Comparison of ENCODE assay signal across 16 cellular contexts in the genomic region with DNA sequence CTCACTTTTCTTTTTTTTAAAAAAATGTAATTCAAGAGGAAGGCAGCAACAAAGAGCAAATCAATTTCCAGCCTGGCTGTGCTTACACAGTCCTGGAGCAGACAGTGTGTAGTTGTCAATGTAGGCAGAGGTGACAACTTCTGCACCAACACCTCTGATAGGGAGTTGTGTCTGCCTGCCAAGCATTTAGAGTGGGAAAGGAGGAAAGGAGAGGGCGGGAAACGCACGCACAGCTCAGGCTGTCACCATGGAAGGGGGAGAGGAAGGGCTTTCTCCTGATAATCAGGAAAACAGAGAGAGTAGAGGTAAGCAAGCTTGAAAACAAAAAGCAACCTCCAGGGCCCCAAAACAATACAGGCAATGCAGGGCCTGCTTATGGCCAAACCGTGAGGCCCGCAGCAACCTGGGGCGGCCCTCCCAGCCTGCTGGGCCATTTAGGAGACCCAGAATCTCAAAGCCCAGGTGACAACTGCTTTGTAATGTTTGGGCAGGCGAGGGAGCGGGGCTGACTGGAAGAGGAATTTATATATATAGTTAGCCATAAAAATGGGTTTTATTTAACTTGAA. TPM values are rescaled to one million over a fixed set of nuclear protein-coding genes. Genes with fewer than 3 reads are reported as not detected.
DNase-seq lines count a peak whose midpoint lies in the region; ATAC-seq and TF ChIP-seq lines count a peak whose summit lies in the region.
"Had no signal": no experiment of that assay in that cellular context is flagged by ENCODE, and none has a peak within 500 bp of the region (broad histone marks: within the 10 kb centered on the region; RNA-seq: fewer than 3 reads in every experiment).

No MANE protein-coding gene starts in this region.

- peaks cover 39% of the 10 kb centered on the region in 2 experiments for H3K4me1 Mint-ChIP-seq in H9
- peaks cover 27% of the 10 kb centered on the region for H3K4me1 Mint-ChIP-seq in brain
- peaks cover 5% of the 10 kb centered on the region for H3K4me1 Mint-ChIP-seq in progenitor cell of endocrine pancreas (ENCODE audit: low read depth)

- no peak overlapping the region for H2BK12ac ChIP-seq in H9 (ENCODE audit: insufficient read length, low read depth, low read length)
- H2BK12ac ChIP-seq in trophoblast cell (ENCODE audit: low read length), result no peak overlapping the region

- WGBS in H9 (ENCODE audit: extremely low coverage, insufficient read length, low lambda C conversion rate), result no CpG with 5 or more reads among the region's 8 CpGs
- no CpG with 5 or more reads among the region's 8 CpGs for WGBS in trophoblast cell (ENCODE audit: extremely low coverage, insufficient coverage, insufficient read length)

- H4K8ac ChIP-seq in H9 (replicated peaks; ENCODE audit: insufficient read length, low read depth, low read length) (no peak overlapping the region), trophoblast cell (ENCODE audit: low read depth, low read length) (no peak overlapping the region)

- TF ChIP-seq CTCF in H9 (conservative IDR thresholded peaks at IDR 0.05) (no peak), brain (conservative IDR thresholded peaks at IDR 0.05) (no peak), progenitor cell of endocrine pancreas (IDR thresholded peaks at IDR 0.05; ENCODE audit: unreplicated experiment) (no peak)

- no peak overlapping the region for H2BK20ac ChIP-seq in H9 (ENCODE audit: low read depth, low read length, poor library complexity, severe bottlenecking)

- H3K79me2 ChIP-seq in H9 (ENCODE audit: insufficient read depth, low read length), result no peaks in the 10 kb centered on the region
- H3K79me2 ChIP-seq in trophoblast cell (ENCODE audit: control insufficient read depth, insufficient read depth, low read length, poor library complexity), result no peaks in the 10 kb centered on the region

- no peak overlapping the region; the same call in 1 of the 2 replicates for H3K14ac ChIP-seq in H9 (ENCODE audit: insufficient read depth, low read length)
- no peak overlapping the region for H3K14ac ChIP-seq in trophoblast cell (ENCODE audit: low read length)

- no peak overlapping the region for H3T11ph ChIP-seq in H9 (ENCODE audit: low read length)

- H3K36me3 Mint-ChIP-seq in H9 (ENCODE audit: insufficient read depth in 1 of 3, low read depth in 3 of 3) (no peaks in the 10 kb centered on the region), brain (no peaks in the 10 kb centered on the region), progenitor cell of endocrine pancreas (ENCODE audit: insufficient read depth) (no peaks in the 10 kb centered on the region)

- no peak overlapping the region for H2BK15ac ChIP-seq in H9 (ENCODE audit: low read depth, low read length)

- H2BK120ac ChIP-seq in H9 (ENCODE audit: low read depth, low read length, poor library complexity, severe bottlenecking), result no peak overlapping the region
- H2BK120ac ChIP-seq in trophoblast cell (ENCODE audit: insufficient read depth, low read length, poor library complexity), result no peak overlapping the region

- no peak overlapping the region for H2AK5ac ChIP-seq in H9 (ENCODE audit: insufficient read length, low read length)
- H2AK5ac ChIP-seq in trophoblast cell (ENCODE audit: low read length), result no peak overlapping the region

- ATAC-seq in HG03175 (IDR thresholded peaks at IDR 0.05; ENCODE audit: unreplicated experiment) (no peak), HG03565 (IDR thresholded peaks at IDR 0.05; ENCODE audit: unreplicated experiment) (no peak)
- ATAC-seq: Panc1; SK-N-SH treated with all-trans-retinoic acid at 6 μM for 48 hours; stimulated activated naive CD8-positive, alpha-beta T cell treated with anti-CD3 and anti-CD28 coated beads, Interleukin-15, amount 100 ng/mL, for 72 hours had no signal

- no peaks in the 10 kb centered on the region for H3K9me3 ChIP-seq in H9 (ENCODE audit: control insufficient read depth, low read depth, low read length)
- no peaks in the 10 kb centered on the region for H3K9me3 ChIP-seq in iPS-20b (ENCODE audit: insufficient read depth, low read depth, low read length)
- H3K9me3 ChIP-seq in trophoblast cell (ENCODE audit: insufficient read depth, low read depth, low read length), result no peaks in the 10 kb centered on the region
- H3K9me3 ChIP-seq: upper lobe of left lung had no signal

- H3K27ac ChIP-seq in H9 (ENCODE audit: insufficient read length, low read depth, low read length), result no peak overlapping the region
- no peak overlapping the region for H3K27ac ChIP-seq in iPS-20b (ENCODE audit: low read length)
- no peak overlapping the region for H3K27ac ChIP-seq in trophoblast cell (ENCODE audit: low read depth, low read length)
- H3K27ac ChIP-seq: brain microvascular endothelial cell, GM23248 had no signal

- H3K27ac Mint-ChIP-seq in H9 (peak overlapping the region; percentile 4 to 98 (median 68); a peak in 4 of 7 replicates), brain (peak overlapping the region in 4 of 5 experiments; percentile 22 to 91 (median 46)), progenitor cell of endocrine pancreas (peak overlapping the region; percentile 79)
- H3K27ac Mint-ChIP-seq: dendritic cell treated with granulocyte-macrophage colony-stimulating factor and Interleukin-4, amounts not matched to agents 40 ng/mL and 50 ng/mL, for 4 days; stimulated activated naive CD8-positive, alpha-beta T cell treated with anti-CD3 and anti-CD28 coated beads, Interleukin-15, amount 100 ng/mL, for 72 hours had no signal

- H3K4me3 ChIP-seq in iPS-20b (ENCODE audit: low read length), result no peak overlapping the region
- H3K4me3 ChIP-seq in trophoblast cell (ENCODE audit: low read depth, low read length), result no peak overlapping the region
- H3K4me3 ChIP-seq: GM23248, upper lobe of left lung had no signal

- no peak overlapping the region for H4K5ac ChIP-seq in H9 (ENCODE audit: insufficient read length, low read depth, low read length)

- H3K18ac ChIP-seq in H9 (ENCODE audit: insufficient read length, low read depth, low read length) (no peak overlapping the region), trophoblast cell (ENCODE audit: low read length) (no peak overlapping the region)

- H3K56ac ChIP-seq in H9 (ENCODE audit: insufficient read length, low read depth, low read length), result no peak overlapping the region

- H3K9ac ChIP-seq in H9 (ENCODE audit: extremely low read depth, insufficient read length, low read length) (no peak overlapping the region), iPS-20b (ENCODE audit: low read depth, low read length) (peak overlapping the region; percentile 20; the same call in 1 of the 2 replicates), trophoblast cell (ENCODE audit: low read length) (no peak overlapping the region)
- H3K9ac ChIP-seq: GM23248 had no signal

- H2BK5ac ChIP-seq in H9 (ENCODE audit: insufficient read length, low read length) (no peak overlapping the region), trophoblast cell (ENCODE audit: low read depth, low read length, poor library complexity) (no peak overlapping the region)

- no peaks in the 10 kb centered on the region for H3K27me3 ChIP-seq in H9 (ENCODE audit: insufficient read depth, low read length)
- no peaks in the 10 kb centered on the region for H3K27me3 ChIP-seq in iPS-20b (ENCODE audit: insufficient read depth, low read length)
- H3K27me3 ChIP-seq in trophoblast cell (ENCODE audit: insufficient read depth, low read length), result no peaks in the 10 kb centered on the region
- H3K27me3 ChIP-seq: brain microvascular endothelial cell, upper lobe of left lung had no signal

- H3K23me2 ChIP-seq in H9 (ENCODE audit: insufficient read length, low read depth, low read length, poor library complexity, severe bottlenecking), result no peaks in the 10 kb centered on the region

- no peaks in the 10 kb centered on the region for H3K79me1 ChIP-seq in H9 (ENCODE audit: insufficient read depth, low read depth, low read length, poor library complexity, severe bottlenecking)
- H3K79me1 ChIP-seq in trophoblast cell (ENCODE audit: low read length), result peaks cover under 1% of the 10 kb centered on the region

- H3K4me3 Mint-ChIP-seq in H9, result peak overlapping the region in 1 of 2 experiments; percentile 31; a peak in 1 of 5 replicates
- no peak overlapping the region for H3K4me3 Mint-ChIP-seq in brain
- no peak overlapping the region for H3K4me3 Mint-ChIP-seq in progenitor cell of endocrine pancreas (ENCODE audit: low read depth)
- H3K4me3 Mint-ChIP-seq: dendritic cell treated with granulocyte-macrophage colony-stimulating factor and Interleukin-4, amounts not matched to agents 40 ng/mL and 50 ng/mL, for 4 days; stimulated activated naive CD8-positive, alpha-beta T cell treated with anti-CD3 and anti-CD28 coated beads, Interleukin-15, amount 100 ng/mL, for 72 hours had no signal

- H3K23ac ChIP-seq in H9 (ENCODE audit: insufficient read length, low read depth, low read length) (no peak overlapping the region), trophoblast cell (ENCODE audit: low read length) (no peak overlapping the region)

- H4K12ac ChIP-seq in trophoblast cell (ENCODE audit: low read depth, low read length), result no peak overlapping the region

- H4K20me1 ChIP-seq in H9 (ENCODE audit: control insufficient read depth, insufficient read depth, insufficient read length), result no peaks in the 10 kb centered on the region

- no peaks in the 10 kb centered on the region; the same call in 1 of the 2 replicates for H3K27me3 Mint-ChIP-seq in H9 (ENCODE audit: low read depth)
- no peaks in the 10 kb centered on the region for H3K27me3 Mint-ChIP-seq in brain
- H3K27me3 Mint-ChIP-seq in progenitor cell of endocrine pancreas, result peaks cover 8% of the 10 kb centered on the region
- H3K27me3 Mint-ChIP-seq: dendritic cell treated with granulocyte-macrophage colony-stimulating factor and Interleukin-4, amounts not matched to agents 40 ng/mL and 50 ng/mL, for 4 days; stimulated activated naive CD8-positive, alpha-beta T cell treated with anti-CD3 and anti-CD28 coated beads, Interleukin-15, amount 100 ng/mL, for 72 hours had no signal

- H3K36me3 ChIP-seq in iPS-20b (ENCODE audit: insufficient read depth, low read depth, low read length), result no peaks in the 10 kb centered on the region
- H3K36me3 ChIP-seq in trophoblast cell (ENCODE audit: control insufficient read depth in 1 of 2, insufficient read depth in 2 of 2, low read length in 2 of 2), result no peaks in the 10 kb centered on the region
- H3K36me3 ChIP-seq: brain microvascular endothelial cell, upper lobe of left lung had no signal

- no peak overlapping the region for H4K91ac ChIP-seq in H9 (ENCODE audit: insufficient read length, low read depth, low read length)
- H4K91ac ChIP-seq in trophoblast cell (ENCODE audit: low read depth, low read length), result no peak overlapping the region

- peak overlapping the region; percentile 4 for H2AFZ ChIP-seq in H9 (ENCODE audit: low read length)
- no peak overlapping the region for H2AFZ ChIP-seq in trophoblast cell (ENCODE audit: insufficient read depth, low read length, poor library complexity)
- H2AFZ ChIP-seq: GM23248 had no signal

- no peaks in the 10 kb centered on the region for H3K9me3 Mint-ChIP-seq in H9
- H3K9me3 Mint-ChIP-seq in brain, result peaks cover 0 to 7% (median 0%) of the 10 kb centered on the region in 5 experiments
- no peaks in the 10 kb centered on the region for H3K9me3 Mint-ChIP-seq in progenitor cell of endocrine pancreas (ENCODE audit: low read depth)
- H3K9me3 Mint-ChIP-seq: dendritic cell treated with granulocyte-macrophage colony-stimulating factor and Interleukin-4, amounts not matched to agents 40 ng/mL and 50 ng/mL, for 4 days; stimulated activated naive CD8-positive, alpha-beta T cell treated with anti-CD3 and anti-CD28 coated beads, Interleukin-15, amount 100 ng/mL, for 72 hours had no signal

- DNase-seq in H9 (peak; percentile 34), progenitor cell of endocrine pancreas (ENCODE audit: low spot score, unreplicated experiment) (no peak), trophoblast cell (no peak)
- DNase-seq: brain microvascular endothelial cell; Calu3; stimulated activated CD4-positive, alpha-beta T cell treated with anti-CD3 and anti-CD28 coated beads, Interleukin-2, amount 100 ng/mL, for 24 hours; stimulated activated naive CD8-positive, alpha-beta T cell treated with anti-CD3 and anti-CD28 coated beads, Interleukin-15, amount 100 ng/mL, for 72 hours; upper lobe of left lung had no signal

- H3K4ac ChIP-seq in H9 (ENCODE audit: low read depth, low read length), result no peak overlapping the region
- H3K4ac ChIP-seq in trophoblast cell (ENCODE audit: low read depth, low read length), result no peak overlapping the region

- H3K4me2 ChIP-seq in H9 (ENCODE audit: insufficient read depth, insufficient read length, low read length), result no peak overlapping the region
- no peak overlapping the region for H3K4me2 ChIP-seq in trophoblast cell (ENCODE audit: low read length)

- H3K4me1 ChIP-seq in H9 (ENCODE audit: insufficient read depth, low read length) (no peaks in the 10 kb centered on the region; the same call in 1 of the 2 replicates), iPS-20b (ENCODE audit: insufficient read depth, low read length) (peaks cover 11% of the 10 kb centered on the region; the same call in 1 of the 2 replicates), trophoblast cell (ENCODE audit: control insufficient read depth in 1 of 2, insufficient read depth in 2 of 2, low read length in 2 of 2) (peaks cover 2 to 6% of the 10 kb centered on the region in 2 experiments)

RNA-seq across cellular contexts. Expression of a gene that starts 41.5 kb away (rescaled TPM):
- 6.1 TPM in 2 replicates for total RNA-seq in H9 (2021)
- polyA plus RNA-seq in brain (ENCODE audit: insufficient read depth, low read depth, low replicate concordance), result 5.4 TPM
- total RNA-seq in progenitor cell of endocrine pancreas, result 0.81 and 0.98 TPM in 2 replicates
- polyA plus RNA-seq in trophoblast cell (2013), result 3.8 and 3.9 TPM in 2 replicates

RNA-seq across cellular contexts. Expression of a gene that starts 45.5 kb away (rescaled TPM):
- 14.3 and 14.6 TPM in 2 replicates for total RNA-seq in H9 (2021)
- 13.6 TPM for polyA plus RNA-seq in brain (ENCODE audit: insufficient read depth, low read depth, low replicate concordance)
- total RNA-seq in progenitor cell of endocrine pancreas, result 18.2 and 18.8 TPM in 2 replicates
- polyA plus RNA-seq in trophoblast cell (2013), result 8.7 TPM in 2 replicates
